ENCODE assay signal across 19 cellular contexts in genomic region chr18:63293930-63294329, GRCh38. TPM values are rescaled to one million over a fixed set of nuclear protein-coding genes. Genes with fewer than 3 reads are reported as not detected.
DNase-seq lines count a peak whose midpoint lies in the region; ATAC-seq and TF ChIP-seq lines count a peak whose summit lies in the region.
"Had no signal": no experiment of that assay in that cellular context is flagged by ENCODE, and none has a peak within 500 bp of the region (broad histone marks: within the 10 kb centered on the region; RNA-seq: fewer than 3 reads in every experiment).

No MANE protein-coding gene starts in this region.

- no peak for TF ChIP-seq CTCF in ovary (IDR thresholded peaks at IDR 0.05)

- H3K4me3 Mint-ChIP-seq in activated naive CD4-positive, alpha-beta T cell treated with anti-CD3 and anti-CD28 coated beads, Interleukin-2, amount 50 U/mL, for 24 hours = no peak overlapping the region
- no peak overlapping the region for H3K4me3 Mint-ChIP-seq in activated CD8-positive, alpha-beta T cell treated with anti-CD3 and anti-CD28 coated beads, Interleukin-2, amount 10 ng/mL, durations not matched to agents 7 days and 5 days
- peak overlapping the region; percentile 70 to 74 for H3K4me3 Mint-ChIP-seq in stimulated activated naive B cell treated with anti-CD40 and anti-IgM and Interleukin-4, amounts not matched to agents 10 μg/mL and 1 μg/mL and 100 μg/mL, for 72 hours
- H3K4me3 Mint-ChIP-seq: neural progenitor cell had no signal

- H3K36me3 Mint-ChIP-seq in activated naive CD4-positive, alpha-beta T cell treated with anti-CD3 and anti-CD28 coated beads, Interleukin-2, amount 50 U/mL, for 24 hours = peaks cover 31% of the 10 kb centered on the region
- peaks cover 16 to 29% of the 10 kb centered on the region in 2 donors for H3K36me3 Mint-ChIP-seq in activated naive CD4-positive, alpha-beta T cell treated with anti-CD3 and anti-CD28 coated beads, Interleukin-2, amount 50 U/mL, for 72 hours
- peaks cover 74% of the 10 kb centered on the region for H3K36me3 Mint-ChIP-seq in activated CD8-positive, alpha-beta T cell treated with anti-CD3 and anti-CD28 coated beads, Interleukin-2, amount 10 ng/mL, durations not matched to agents 7 days and 5 days (ENCODE audit: low read depth)
- peaks cover 56 to 58% of the 10 kb centered on the region in 2 donors for H3K36me3 Mint-ChIP-seq in stimulated activated naive B cell treated with anti-CD40 and anti-IgM and Interleukin-4, amounts not matched to agents 10 μg/mL and 1 μg/mL and 100 μg/mL, for 72 hours

- TF ChIP-seq POLR2A in ovary (IDR thresholded peaks at IDR 0.05) = no peak

- no peak for ATAC-seq in activated naive CD4-positive, alpha-beta T cell treated with anti-CD3 and anti-CD28 coated beads, Interleukin-2, amount 50 U/mL, for 72 hours
- ATAC-seq in activated CD8-positive, alpha-beta T cell treated with anti-CD3 and anti-CD28 coated beads, Interleukin-2, amount 10 ng/mL, durations not matched to agents 7 days and 5 days = no peak
- ATAC-seq in stimulated activated naive B cell treated with anti-CD40 and anti-IgM and Interleukin-4, amounts not matched to agents 10 μg/mL and 1 μg/mL and 100 μg/mL, for 72 hours (replicated peaks) = no peak
- ATAC-seq in HG02840 (IDR thresholded peaks at IDR 0.05; ENCODE audit: low FRiP score, unreplicated experiment) = no peak
- ATAC-seq in HG03378 (IDR thresholded peaks at IDR 0.05; ENCODE audit: unreplicated experiment) = no peak
- ATAC-seq: HCT116, left lobe of liver, Panc1 had no signal

- peaks cover 26% of the 10 kb centered on the region for H3K4me1 Mint-ChIP-seq in activated naive CD4-positive, alpha-beta T cell treated with anti-CD3 and anti-CD28 coated beads, Interleukin-2, amount 50 U/mL, for 24 hours
- H3K4me1 Mint-ChIP-seq in activated CD8-positive, alpha-beta T cell treated with anti-CD3 and anti-CD28 coated beads, Interleukin-2, amount 10 ng/mL, durations not matched to agents 7 days and 5 days (ENCODE audit: low read depth) = peaks cover 79% of the 10 kb centered on the region
- H3K4me1 Mint-ChIP-seq in stimulated activated naive B cell treated with anti-CD40 and anti-IgM and Interleukin-4, amounts not matched to agents 10 μg/mL and 1 μg/mL and 100 μg/mL, for 72 hours = peaks cover 36 to 63% of the 10 kb centered on the region in 2 donors

- no peaks in the 10 kb centered on the region for H3K27me3 ChIP-seq in ovary
- H3K27me3 ChIP-seq: neural progenitor cell had no signal

- no peaks in the 10 kb centered on the region for H3K27me3 Mint-ChIP-seq in activated naive CD4-positive, alpha-beta T cell treated with anti-CD3 and anti-CD28 coated beads, Interleukin-2, amount 50 U/mL, for 24 hours
- no peaks in the 10 kb centered on the region for H3K27me3 Mint-ChIP-seq in activated CD8-positive, alpha-beta T cell treated with anti-CD3 and anti-CD28 coated beads, Interleukin-2, amount 10 ng/mL, durations not matched to agents 7 days and 5 days (ENCODE audit: low read depth)
- no peaks in the 10 kb centered on the region for H3K27me3 Mint-ChIP-seq in stimulated activated naive B cell treated with anti-CD40 and anti-IgM and Interleukin-4, amounts not matched to agents 10 μg/mL and 1 μg/mL and 100 μg/mL, for 72 hours

- intact Hi-C loops in ovary (cut with DNase I) = loop anchor here in 1 of 4 donors (10.0 kb wide), 1 partner anchor 139 kb away; no protein-coding TSS in a partner anchor

- no peak for TF ChIP-seq EP300 in ovary (IDR thresholded peaks at IDR 0.05)

- H3K36me3 ChIP-seq in ovary = no peaks in the 10 kb centered on the region
- H3K36me3 ChIP-seq: neural progenitor cell had no signal

- no peak overlapping the region for H3K27ac ChIP-seq in ovary
- H3K27ac ChIP-seq: neural progenitor cell had no signal

- H3K4me1 ChIP-seq in ovary (ENCODE audit: insufficient read depth) = peaks cover 40% of the 10 kb centered on the region

- DNase-seq in activated naive CD4-positive, alpha-beta T cell treated with anti-CD3 and anti-CD28 coated beads, Interleukin-2, amount 50 U/mL, for 72 hours (ENCODE audit: low spot score in 2 of 2) = no peak
- no peak for DNase-seq in activated CD8-positive, alpha-beta T cell treated with anti-CD3 and anti-CD28 coated beads, Interleukin-2, amount 10 ng/mL, durations not matched to agents 7 days and 5 days
- DNase-seq in hippocampal formation (lab: John Stamatoyannopoulos, UW) (peak; percentile 32 to 80), ovary (no peak)
- DNase-seq in stimulated activated naive B cell treated with anti-CD40 and anti-IgM and Interleukin-4, amounts not matched to agents 10 μg/mL and 1 μg/mL and 100 μg/mL, for 72 hours = no peak
- DNase-seq: activated CD4-positive, CD25-positive, alpha-beta regulatory T cell; activated T-cell treated with anti-CD3 and anti-CD28 coated beads, Interleukin-2, amount 50 U/mL, for 48 hours; KBM-7; NCI-H1436; NCI-H524 treated with DMSO at 0.1 percent for 48 hours; SW 1271 had no signal

- no peak overlapping the region for H3K4me3 ChIP-seq in ovary
- H3K4me3 ChIP-seq: neural progenitor cell, skin epidermis had no signal

- CTCF ChIA-PET in activated CD8-positive, alpha-beta T cell treated with anti-CD3 and anti-CD28 coated beads, Interleukin-2, amount 10 ng/mL, durations not matched to agents 7 days and 5 days (lab: Charles Lee) = interaction anchor here (0.5 to 1.4 kb wide), 3 partner anchors 20 to 26 kb away, joined by 4 to 5 read pairs (median 4); partner anchors contain the start of gene BCL2

- H3K9me3 ChIP-seq in ovary = no peaks in the 10 kb centered on the region

- H3K27ac Mint-ChIP-seq in activated naive CD4-positive, alpha-beta T cell treated with anti-CD3 and anti-CD28 coated beads, Interleukin-2, amount 50 U/mL, for 24 hours = peak overlapping the region; percentile 38
- H3K27ac Mint-ChIP-seq in activated naive CD4-positive, alpha-beta T cell treated with anti-CD3 and anti-CD28 coated beads, Interleukin-2, amount 50 U/mL, for 72 hours = no peak overlapping the region
- H3K27ac Mint-ChIP-seq in activated CD8-positive, alpha-beta T cell treated with anti-CD3 and anti-CD28 coated beads, Interleukin-2, amount 10 ng/mL, durations not matched to agents 7 days and 5 days = peak overlapping the region; percentile 27
- peak overlapping the region; percentile 91 for H3K27ac Mint-ChIP-seq in stimulated activated naive B cell treated with anti-CD40 and anti-IgM and Interleukin-4, amounts not matched to agents 10 μg/mL and 1 μg/mL and 100 μg/mL, for 72 hours

- 56 to 74% (median 60%) methylated on average over 4 of the region's 4 CpGs for WGBS in ovary, 3 donors

- no peaks in the 10 kb centered on the region for H3K9me3 Mint-ChIP-seq in activated naive CD4-positive, alpha-beta T cell treated with anti-CD3 and anti-CD28 coated beads, Interleukin-2, amount 50 U/mL, for 24 hours
- H3K9me3 Mint-ChIP-seq in activated naive CD4-positive, alpha-beta T cell treated with anti-CD3 and anti-CD28 coated beads, Interleukin-2, amount 50 U/mL, for 72 hours = no peaks in the 10 kb centered on the region
- no peaks in the 10 kb centered on the region for H3K9me3 Mint-ChIP-seq in activated CD8-positive, alpha-beta T cell treated with anti-CD3 and anti-CD28 coated beads, Interleukin-2, amount 10 ng/mL, durations not matched to agents 7 days and 5 days (ENCODE audit: insufficient read depth)
- peaks cover 2 to 5% of the 10 kb centered on the region in 2 donors for H3K9me3 Mint-ChIP-seq in stimulated activated naive B cell treated with anti-CD40 and anti-IgM and Interleukin-4, amounts not matched to agents 10 μg/mL and 1 μg/mL and 100 μg/mL, for 72 hours

- POLR2A ChIA-PET in activated CD8-positive, alpha-beta T cell treated with anti-CD3 and anti-CD28 coated beads, Interleukin-2, amount 10 ng/mL, durations not matched to agents 7 days and 5 days (lab: Charles Lee) = interaction anchor here (1.8 kb wide), 1 partner anchor 21 kb away, joined by 7 read pairs; no protein-coding TSS in a partner anchor

RNA-seq across cellular contexts. Expression of gene BCL2, which starts 25.6 kb away (rescaled TPM):
- total RNA-seq in activated naive CD4-positive, alpha-beta T cell treated with anti-CD3 and anti-CD28 coated beads, Interleukin-2, amount 50 U/mL, for 72 hours = 10 to 100 TPM; 56.5 to 83.5 TPM
- total RNA-seq in activated CD8-positive, alpha-beta T cell treated with anti-CD3 and anti-CD28 coated beads, Interleukin-2, amount 10 ng/mL, durations not matched to agents 7 days and 5 days = 100 to 1,000 TPM; 140 TPM
- total RNA-seq in ovary = 10 to 100 TPM; 32.6 to 43.9 (median 36.8) TPM
- polyA plus RNA-seq in ovary = 10 to 100 TPM; 13.7 to 24.0 TPM

Comparison
In these comparisons a context has a peak if more than half of its experiments do, and no peak if none do; other contexts are left out.
1. H3K27ac Mint-ChIP-seq: peak in activated naive CD4-positive, alpha-beta T cell treated with anti-CD3 and anti-CD28 coated beads, Interleukin-2, amount 50 U/mL, for 24 hours (single experiment), activated CD8-positive, alpha-beta T cell treated with anti-CD3 and anti-CD28 coated beads, Interleukin-2, amount 10 ng/mL, durations not matched to agents 7 days and 5 days (single experiment) and stimulated activated naive B cell treated with anti-CD40 and anti-IgM and Interleukin-4, amounts not matched to agents 10 μg/mL and 1 μg/mL and 100 μg/mL, for 72 hours (single experiment); none in activated naive CD4-positive, alpha-beta T cell treated with anti-CD3 and anti-CD28 coated beads, Interleukin-2, amount 50 U/mL, for 72 hours (0 of 2).
2. H3K4me3 Mint-ChIP-seq: peak in stimulated activated naive B cell treated with anti-CD40 and anti-IgM and Interleukin-4, amounts not matched to agents 10 μg/mL and 1 μg/mL and 100 μg/mL, for 72 hours (2 of 2); none in activated naive CD4-positive, alpha-beta T cell treated with anti-CD3 and anti-CD28 coated beads, Interleukin-2, amount 50 U/mL, for 24 hours (single experiment) and activated CD8-positive, alpha-beta T cell treated with anti-CD3 and anti-CD28 coated beads, Interleukin-2, amount 10 ng/mL, durations not matched to agents 7 days and 5 days (single experiment).
3. DNase-seq: peak in hippocampal formation (2 of 2); none in activated naive CD4-positive, alpha-beta T cell treated with anti-CD3 and anti-CD28 coated beads, Interleukin-2, amount 50 U/mL, for 72 hours (0 of 2), activated CD8-positive, alpha-beta T cell treated with anti-CD3 and anti-CD28 coated beads, Interleukin-2, amount 10 ng/mL, durations not matched to agents 7 days and 5 days (single experiment), stimulated activated naive B cell treated with anti-CD40 and anti-IgM and Interleukin-4, amounts not matched to agents 10 μg/mL and 1 μg/mL and 100 μg/mL, for 72 hours (single experiment) and ovary (0 of 5).